In genomic region chr18:56248613-56249235, GRCh38 we compare ENCODE assay signal across 13 cellular contexts.
A peak's percentile ranks its signal among the peaks of the same experiment; 100 is the strongest.
DNase-seq lines count a peak whose midpoint lies in the region; ATAC-seq and TF ChIP-seq lines count a peak whose summit lies in the region.
"Had no signal": no experiment of that assay in that cellular context is flagged by ENCODE, and none has a peak within 500 bp of the region (broad histone marks: within the 10 kb centered on the region; RNA-seq: fewer than 3 reads in every experiment).

No MANE protein-coding gene starts in this region.

- WGBS in suprapubic skin: 76% methylated on average over 3 of the region's 3 CpGs

- no peaks in the 10 kb centered on the region for H3K9me2 ChIP-seq in OCI-LY7 (ENCODE audit: insufficient read depth, low read length)

- H3K4me1 ChIP-seq in OCI-LY7 (ENCODE audit: insufficient read depth, low read length, poor library complexity, severe bottlenecking): peaks cover 32% of the 10 kb centered on the region
- peaks cover 13% of the 10 kb centered on the region for H3K4me1 ChIP-seq in suprapubic skin
- H3K4me1 ChIP-seq: Caco-2 had no signal

- BruUV-seq in OCI-LY7 (replicated peaks; lab: Mats Ljungman, UMichigan): no TSS peak

- CTCF ChIA-PET in OCI-LY7 (lab: Charles Lee; ENCODE audit: unreplicated experiment): no interaction called here

- peak overlapping the region; percentile 71 for H3K4me2 ChIP-seq in OCI-LY7 (ENCODE audit: low read length)

- no peaks in the 10 kb centered on the region for H3K9me3 ChIP-seq in OCI-LY7 (ENCODE audit: low read length)
- H3K9me3 ChIP-seq in suprapubic skin: no peaks in the 10 kb centered on the region
- H3K9me3 ChIP-seq: Caco-2 had no signal

- peak overlapping the region; percentile 50 for H3K4me3 ChIP-seq in OCI-LY7 (ENCODE audit: low read depth, low read length, poor library complexity, severe bottlenecking)
- H3K4me3 ChIP-seq in suprapubic skin: no peak overlapping the region

- H2AFZ ChIP-seq in OCI-LY7 (ENCODE audit: low read length): peak overlapping the region; percentile 50; the same call in 1 of the 2 replicates

- ATAC-seq in GM18498 (IDR thresholded peaks at IDR 0.05; ENCODE audit: unreplicated experiment) (peak; percentile 99), GM19467 (IDR thresholded peaks at IDR 0.05; ENCODE audit: unreplicated experiment) (peak; percentile 96), HG03060 (IDR thresholded peaks at IDR 0.05; ENCODE audit: low read depth, unreplicated experiment) (peak; percentile 94)

- DNase-seq in OCI-LY7 (ENCODE audit: low spot score): peak; percentile 83
- DNase-seq in suprapubic skin (ENCODE audit: low spot score in 2 of 2): no peak
- no peak for DNase-seq in NCI-H524 (lab: John Stamatoyannopoulos, UW)
- DNase-seq in cerebellum (ENCODE audit: low spot score): no peak
- DNase-seq in EL: no peak
- DNase-seq: Caco-2; mammary epithelial cell; stimulated activated naive CD4-positive, alpha-beta T cell had no signal

- intact Hi-C loops in OCI-LY7 (cut with micrococcal nuclease; ENCODE audit: unreplicated experiment): no loop called here

- H3K79me2 ChIP-seq in OCI-LY7 (ENCODE audit: insufficient read depth, low read depth, low read length): no peaks in the 10 kb centered on the region

- no peak for TF ChIP-seq POLR2A in suprapubic skin (IDR thresholded peaks at IDR 0.05)

- no peaks in the 10 kb centered on the region for H4K20me1 ChIP-seq in OCI-LY7 (ENCODE audit: insufficient read depth, low read length)

- no peak for TF ChIP-seq EP300 in suprapubic skin (IDR thresholded peaks at IDR 0.05)

- POLR2A ChIA-PET in OCI-LY7 (lab: Charles Lee): interaction anchor here (0.6 to 1.7 kb wide), 3 partner anchors 10 to 658 kb away, joined by 4 to 7 read pairs (median 5); no protein-coding TSS in a partner anchor

- H3K27ac ChIP-seq in OCI-LY7 (ENCODE audit: low read depth, low read length, poor library complexity, severe bottlenecking) (peak overlapping the region; percentile 87), suprapubic skin (no peak overlapping the region)
- H3K27ac ChIP-seq: HL-60, VCaP had no signal

- H3K36me3 ChIP-seq in OCI-LY7 (ENCODE audit: insufficient read depth, low read length) (no peaks in the 10 kb centered on the region), suprapubic skin (no peaks in the 10 kb centered on the region)

- no peak for TF ChIP-seq CTCF in OCI-LY7 (conservative IDR thresholded peaks at IDR 0.05; ENCODE audit: low read length)
- no peak for TF ChIP-seq CTCF in suprapubic skin (IDR thresholded peaks at IDR 0.05)

- H3K27me3 ChIP-seq in suprapubic skin: no peaks in the 10 kb centered on the region
